Comparison of ENCODE assay signal across 9 cellular contexts in genomic region chr5:170503970-170504525, GRCh38. TPM values are rescaled to one million over a fixed set of nuclear protein-coding genes. Genes with fewer than 3 reads are reported as not detected.
DNase-seq lines count a peak whose midpoint lies in the region; ATAC-seq, FAIRE-seq and TF ChIP-seq lines count a peak whose summit lies in the region.
"Had no signal": no experiment of that assay in that cellular context is flagged by ENCODE, and none has a peak within 500 bp of the region (broad histone marks: within the 10 kb centered on the region; RNA-seq: fewer than 3 reads in every experiment).

KCNIP1 (plus strand) TSS chr5:170504020.

- H3K27ac ChIP-seq in RWPE1 (no peak within 1 kb of the TSS), cardiac muscle cell (no peak within 1 kb of the TSS), kidney (ENCODE audit: low read depth in 2 of 2, low read length in 2 of 2) (no peak within 1 kb of the TSS)

- ATAC-seq in mucosa of descending colon (no peak), HG03108 (IDR thresholded peaks at IDR 0.05; ENCODE audit: unreplicated experiment) (no peak)

- no peak for FAIRE-seq in kidney (lab: Jason Lieb, UNC)

- peaks cover 61% of the 10 kb centered on the region for H3K27me3 ChIP-seq in cardiac muscle cell

- no peak for TF ChIP-seq CTCF in RWPE1 (conservative IDR thresholded peaks at IDR 0.05; ENCODE audit: low read depth)
- no peak for TF ChIP-seq CTCF in cardiac muscle cell (IDR thresholded peaks at IDR 0.05; ENCODE audit: low read depth, low read length)
- no peak for TF ChIP-seq CTCF in mucosa of descending colon (IDR thresholded peaks at IDR 0.05)
- TF ChIP-seq CTCF in kidney (IDR thresholded peaks at IDR 0.05; ENCODE audit: borderline replicate concordance, extremely low read depth, insufficient read depth) = no peak

- POLR2A ChIA-PET in RWPE1 (lab: Yijun Ruan, JAX; ENCODE audit: low non-redundant PET) = no interaction called here

- H3K9ac ChIP-seq in kidney (ENCODE audit: low read length in 2 of 2) = no peak within 1 kb of the TSS

- H3K9me3 ChIP-seq in cardiac muscle cell (ENCODE audit: low read depth) (no peaks in the 10 kb centered on the region), mucosa of descending colon (no peaks in the 10 kb centered on the region), kidney (ENCODE audit: control insufficient read depth in 1 of 2, low read length in 2 of 2) (peaks cover 0 to 5% of the 10 kb centered on the region in 2 donors)

- DNase-seq in DMS 273 (lab: John Stamatoyannopoulos, UW; ENCODE audit: unreplicated experiment) (peak; percentile 76), RWPE1 (ENCODE audit: low spot score) (peak; percentile 29), cardiac muscle cell (ENCODE audit: low read depth in 1 of 2, low spot score in 1 of 2) (peak in 1 of 2 donors; percentile 80), posterior cingulate gyrus (peak in 9 of 10 donors; percentile 26 to 95 (median 67)), mucosa of descending colon (no peak), UCSD-AML1 (lab: John Stamatoyannopoulos, UW; ENCODE audit: unreplicated experiment) (no peak), kidney (no peak)
- DNase-seq: activated gamma-delta T cell had no signal

- H3K4me3 ChIP-seq in cardiac muscle cell (peak within 1 kb of the TSS; percentile 24), mucosa of descending colon (no peak within 1 kb of the TSS), kidney (ENCODE audit: low read length in 2 of 2) (peak within 1 kb of the TSS in 1 of 2 donors; percentile 29)

- intact Hi-C loops in posterior cingulate gyrus (cut with DNase I) (no loop called here), mucosa of descending colon (cut with DNase I, micrococcal nuclease) (no loop called here), kidney (cut with DNase I) (no loop called here)

- no peaks in the 10 kb centered on the region for H3K4me1 ChIP-seq in cardiac muscle cell (ENCODE audit: low read depth)
- no peaks in the 10 kb centered on the region for H3K4me1 ChIP-seq in mucosa of descending colon (ENCODE audit: low read depth)
- H3K4me1 ChIP-seq in kidney (ENCODE audit: control insufficient read depth in 1 of 2, insufficient read depth in 1 of 2, low read depth in 1 of 2, low read length in 2 of 2) = no peaks in the 10 kb centered on the region

- CTCF ChIA-PET in RWPE1 (lab: Yijun Ruan, JAX) = interaction anchor here (0.5 kb wide), 1 partner anchor 128 kb away, joined by 3 read pairs; no protein-coding TSS in a partner anchor

- no peaks in the 10 kb centered on the region for H3K36me3 ChIP-seq in cardiac muscle cell
- H3K36me3 ChIP-seq in mucosa of descending colon (ENCODE audit: low read depth) = no peaks in the 10 kb centered on the region
- no peaks in the 10 kb centered on the region for H3K36me3 ChIP-seq in kidney (ENCODE audit: control insufficient read depth in 1 of 2, insufficient read depth in 2 of 2, low read length in 2 of 2)

RNA-seq across cellular contexts. Expression of gene KCNIP1, which starts in this region (rescaled TPM):
- 0.09 TPM in 1 of 2 replicates, not detected in the other for total RNA-seq in cardiac muscle cell
- polyA plus RNA-seq in cardiac muscle cell = not detected in 2 replicates
- under 1 TPM in 1 of 3 donors, not detected in 2; 0.79 TPM for total RNA-seq in mucosa of descending colon
- total RNA-seq in kidney = 1.8 TPM
- 3.1 TPM for polyA plus RNA-seq in kidney (ENCODE audit: insufficient read depth, low read depth, low replicate concordance)

Comparison
In these comparisons a context has a peak if more than half of its experiments do, and no peak if none do; other contexts are left out.
1. DNase-seq: peak in DMS 273 (single experiment), RWPE1 (single experiment) and posterior cingulate gyrus (9 of 10); none in mucosa of descending colon (0 of 3), UCSD-AML1 (single experiment) and kidney (single experiment).